In the genomic region with DNA sequence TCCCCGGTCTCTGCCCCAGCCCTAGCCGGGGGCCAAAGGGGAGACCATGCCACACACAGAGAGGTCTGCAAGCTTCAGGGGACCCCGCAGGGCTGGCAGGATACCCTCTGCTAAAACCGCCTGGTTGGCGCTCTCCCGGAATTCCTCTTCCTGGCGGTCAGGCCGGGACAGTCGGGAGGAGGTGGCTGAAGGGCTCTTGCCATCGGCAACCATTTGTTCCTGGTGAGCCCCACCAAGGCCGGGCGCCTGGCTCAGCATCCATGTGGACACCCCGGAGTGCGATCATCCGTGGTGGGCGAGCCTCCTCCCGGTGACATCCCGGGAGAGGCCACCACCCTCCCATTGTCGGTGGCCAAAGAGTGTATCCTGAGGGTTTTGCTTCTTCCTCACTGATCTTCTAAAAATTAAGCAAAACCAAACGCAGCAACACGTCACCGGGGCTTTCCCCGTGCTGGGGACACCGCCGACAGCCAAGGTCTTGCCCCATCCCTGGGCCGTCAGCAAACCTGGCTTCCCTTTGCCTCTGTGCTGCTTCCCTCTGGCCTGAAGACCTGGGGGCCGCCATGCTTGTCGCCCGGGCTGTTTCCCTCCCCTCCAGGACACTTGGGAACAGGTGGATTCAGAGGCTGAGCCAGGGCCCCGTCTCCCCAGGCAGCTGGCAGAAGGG, we compare ENCODE assay signal across 24 cellular contexts.
"Had no signal": no experiment of that assay in that cellular context is flagged by ENCODE, and none has a peak within 500 bp of the region (broad histone marks: within the 10 kb centered on the region; RNA-seq: fewer than 3 reads in every experiment).

No MANE protein-coding gene starts in this region.

- H3K4me3 Mint-ChIP-seq: activated CD4-positive, alpha-beta memory T cell treated with anti-CD3 and anti-CD28 coated beads for 36 hours; activated CD4-positive, alpha-beta T cell treated with anti-CD3 and anti-CD28 coated beads, Interleukin-2, amount 10 ng/mL, durations not matched to agents 7 days and 5 days; activated naive CD8-positive, alpha-beta T cell treated with anti-CD3 and anti-CD28 coated beads, Interleukin-2, amount 50 U/mL, for 24 hours; activated T-cell treated with anti-CD3 and anti-CD28 coated beads, Interleukin-2, amount 50 U/mL, for 4 hours; brain had no signal

- H3K9me3 ChIP-seq: SJCRH30, SK-N-SH had no signal

- H3K36me3 ChIP-seq: SJCRH30 had no signal

- H3K4me3 ChIP-seq: SJCRH30 had no signal

- H3K36me3 Mint-ChIP-seq: activated CD4-positive, alpha-beta memory T cell treated with anti-CD3 and anti-CD28 coated beads for 36 hours; brain had no signal

- DNase-seq: activated CD4-positive, alpha-beta memory T cell treated with anti-CD3 and anti-CD28 coated beads for 36 hours; activated CD4-positive, alpha-beta T cell treated with anti-CD3 and anti-CD28 coated beads, Interleukin-2, amount 10 ng/mL, durations not matched to agents 7 days and 5 days; activated CD4-positive, CD25-positive, alpha-beta regulatory T cell; activated CD8-positive, alpha-beta memory T cell treated with anti-CD3 and anti-CD28 coated beads for 24 hours; activated effector memory CD4-positive, alpha-beta T cell treated with anti-CD3 and anti-CD28 coated beads, Interleukin-2, amount 50 U/mL, for 16 hours; activated naive CD4-positive, alpha-beta T cell treated with Interleukin-2 at 50 U/mL for 16 hours; activated naive CD8-positive, alpha-beta T cell treated with anti-CD3 and anti-CD28 coated beads, Interleukin-2, amount 50 U/mL, for 24 hours; activated T-cell treated with anti-CD3 and anti-CD28 coated beads, Interleukin-2, amount 50 U/mL, for 4 hours; amniotic stem cell; NCI-H1092; NCI-H1417; NCI-H1930; NCI-H2171 treated with DMSO at 0.1 percent for 48 hours; NCI-H226; NCI-H510A; NCI-H526 treated with DMSO at 0.1 percent for 48 hours; NCI-H82; SJCRH30; SK-N-SH; T-helper 1 cell had no signal

- H3K27ac ChIP-seq: KMS-11, SJCRH30, VCaP had no signal

- H3K27ac Mint-ChIP-seq: activated CD4-positive, alpha-beta memory T cell treated with anti-CD3 and anti-CD28 coated beads for 36 hours; activated CD4-positive, alpha-beta T cell treated with anti-CD3 and anti-CD28 coated beads, Interleukin-2, amount 10 ng/mL, durations not matched to agents 7 days and 5 days; activated naive CD4-positive, alpha-beta T cell treated with anti-CD3 and anti-CD28 coated beads, Interleukin-2, amount 50 U/mL, for 72 hours; activated naive CD8-positive, alpha-beta T cell treated with anti-CD3 and anti-CD28 coated beads, Interleukin-2, amount 50 U/mL, for 24 hours; brain had no signal

- H3K4me1 Mint-ChIP-seq: activated CD4-positive, alpha-beta T cell treated with anti-CD3 and anti-CD28 coated beads, Interleukin-2, amount 10 ng/mL, durations not matched to agents 7 days and 5 days; activated naive CD8-positive, alpha-beta T cell treated with anti-CD3 and anti-CD28 coated beads, Interleukin-2, amount 50 U/mL, for 24 hours had no signal

- H3K9me3 Mint-ChIP-seq: activated CD4-positive, alpha-beta memory T cell treated with anti-CD3 and anti-CD28 coated beads for 36 hours; activated CD4-positive, alpha-beta T cell treated with anti-CD3 and anti-CD28 coated beads, Interleukin-2, amount 10 ng/mL, durations not matched to agents 7 days and 5 days; activated naive CD8-positive, alpha-beta T cell treated with anti-CD3 and anti-CD28 coated beads, Interleukin-2, amount 50 U/mL, for 24 hours had no signal

- H3K27me3 Mint-ChIP-seq: activated CD4-positive, alpha-beta memory T cell treated with anti-CD3 and anti-CD28 coated beads for 36 hours; activated CD4-positive, alpha-beta T cell treated with anti-CD3 and anti-CD28 coated beads, Interleukin-2, amount 10 ng/mL, durations not matched to agents 7 days and 5 days; activated naive CD8-positive, alpha-beta T cell treated with anti-CD3 and anti-CD28 coated beads, Interleukin-2, amount 50 U/mL, for 24 hours had no signal

- H3K4me2 ChIP-seq: KMS-11, SK-N-SH had no signal

- H3K4me1 ChIP-seq: SJCRH30 had no signal

- ATAC-seq: activated naive CD4-positive, alpha-beta T cell treated with anti-CD3 and anti-CD28 coated beads, Interleukin-2, amount 50 U/mL, for 72 hours; activated naive CD8-positive, alpha-beta T cell treated with anti-CD3 and anti-CD28 coated beads, Interleukin-2, amount 50 U/mL, for 24 hours; activated T-cell treated with anti-CD3 and anti-CD28 coated beads, Interleukin-2, amount 50 U/mL, for 4 hours had no signal
